8 cellular contexts compared by ENCODE assay signal in the genomic region with DNA sequence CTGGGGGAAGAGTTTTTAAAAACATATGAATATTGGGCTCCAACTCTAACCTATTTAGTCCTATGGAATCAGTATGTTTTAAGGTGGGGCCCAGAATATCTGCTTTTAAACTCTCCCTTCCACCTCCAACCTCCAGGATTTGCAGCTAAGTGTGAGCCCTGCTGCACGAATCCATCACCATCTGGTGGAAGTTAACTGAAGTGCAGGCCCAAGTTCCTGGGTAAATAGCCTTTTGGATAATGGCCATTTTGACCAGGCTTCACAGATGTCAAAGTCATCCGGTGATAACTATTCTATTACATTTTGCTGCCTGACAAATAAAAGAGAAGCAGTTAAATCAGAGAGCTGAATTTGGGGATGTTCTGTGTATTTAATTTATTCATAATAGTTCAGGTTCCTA. TPM values are rescaled to one million over a fixed set of nuclear protein-coding genes. Genes with fewer than 3 reads are reported as not detected.
DNase-seq lines count a peak whose midpoint lies in the region; ATAC-seq and TF ChIP-seq lines count a peak whose summit lies in the region.

No MANE protein-coding gene starts in this region.

- no peak overlapping the region for H2AFZ ChIP-seq in PC-3 (ENCODE audit: low read length)

- CTCF ChIA-PET in PC-3 (lab: Charles Lee), result interaction anchor here (0.5 to 0.6 kb wide), 2 partner anchors 373 to 822 kb away, joined by 4 to 6 read pairs; no protein-coding TSS in a partner anchor

- TF ChIP-seq EP300 in esophagus muscularis mucosa (IDR thresholded peaks at IDR 0.05), result no peak

- H3K4me1 ChIP-seq in cardiac muscle cell (ENCODE audit: low read depth) (no peaks in the 10 kb centered on the region), PC-3 (ENCODE audit: insufficient read depth, low read length) (no peaks in the 10 kb centered on the region), esophagus muscularis mucosa (no peaks in the 10 kb centered on the region), gastrocnemius medialis (no peaks in the 10 kb centered on the region)

- no TSS peak for BruUV-seq in PC-3 (replicated peaks; lab: Mats Ljungman, UMichigan)

- no peak overlapping the region for H3K4me2 ChIP-seq in PC-3 (ENCODE audit: low read length)

- no peaks in the 10 kb centered on the region for H4K20me1 ChIP-seq in PC-3 (ENCODE audit: low read length)

- H3K9ac ChIP-seq in PC-3 (ENCODE audit: low read length), result no peak overlapping the region

- ATAC-seq in PC-3 (peak; percentile 42), gastrocnemius medialis (no peak)

- WGBS in esophagus muscularis mucosa, result 9% methylated on average over 2 of the region's 2 CpGs

- no peaks in the 10 kb centered on the region for H3K79me2 ChIP-seq in PC-3 (ENCODE audit: low read length)

- H3K9me3 ChIP-seq in cardiac muscle cell (ENCODE audit: low read depth) (no peaks in the 10 kb centered on the region), PC-3 (ENCODE audit: low read length) (no peaks in the 10 kb centered on the region), esophagus muscularis mucosa (no peaks in the 10 kb centered on the region), gastrocnemius medialis (no peaks in the 10 kb centered on the region)

- intact Hi-C loops in cardiac septum (cut with DNase I), result loop anchor here (2.0 to 10.0 kb wide), 2 partner anchors 256 to 830 kb away; no protein-coding TSS in a partner anchor
- intact Hi-C loops in PC-3 (cut with micrococcal nuclease), result loop anchor here (5.0 kb wide), 1 partner anchor 827 kb away; no protein-coding TSS in a partner anchor
- intact Hi-C loops in esophagus muscularis mucosa (cut with DNase I), result no loop called here
- intact Hi-C loops in gastrocnemius medialis (cut with DNase I; ENCODE audit: low total_unique reads), result loop anchor here (10.0 kb wide), 1 partner anchor 420 kb away; no protein-coding TSS in a partner anchor

- H3F3A ChIP-seq in PC-3 (ENCODE audit: low read length, unreplicated experiment), result no peaks in the 10 kb centered on the region

- H3K27ac ChIP-seq in cardiac muscle cell (no peak overlapping the region), PC-3 (ENCODE audit: low read length) (no peak overlapping the region), esophagus muscularis mucosa (replicated peaks in 1 of 4) (no peak overlapping the region), gastrocnemius medialis (no peak overlapping the region)

- H3K9me2 ChIP-seq in PC-3 (replicated peaks; ENCODE audit: low read length), result no peaks in the 10 kb centered on the region

- TF ChIP-seq CTCF in cardiac muscle cell (IDR thresholded peaks at IDR 0.05; ENCODE audit: low read depth, low read length), result peak; percentile 55
- TF ChIP-seq CTCF in PC-3 (conservative IDR thresholded peaks at IDR 0.05; ENCODE audit: low read depth, low read length), result peak; percentile 69
- peak; percentile 50 to 81 (median 55) for TF ChIP-seq CTCF in esophagus muscularis mucosa (IDR thresholded peaks at IDR 0.05)
- TF ChIP-seq CTCF in gastrocnemius medialis (IDR thresholded peaks at IDR 0.05 in 4 of 5, conservative IDR thresholded peaks at IDR 0.05 in 1 of 5), result peak in 2 of 5 experiments; percentile 31 to 44

- H3K27me3 ChIP-seq in cardiac muscle cell (no peaks in the 10 kb centered on the region), H7 (ENCODE audit: control insufficient read depth, insufficient read depth, low read length) (no peaks in the 10 kb centered on the region), PC-3 (ENCODE audit: low read length) (peaks cover 12% of the 10 kb centered on the region), esophagus muscularis mucosa (no peaks in the 10 kb centered on the region), gastrocnemius medialis (no peaks in the 10 kb centered on the region)

- TF ChIP-seq POLR2A in esophagus muscularis mucosa (IDR thresholded peaks at IDR 0.05; ENCODE audit: low read depth), result no peak
- TF ChIP-seq POLR2A in gastrocnemius medialis (IDR thresholded peaks at IDR 0.05), result no peak

- H3K4me3 ChIP-seq in cardiac muscle cell (no peak overlapping the region), H7 (ENCODE audit: insufficient read depth, low read depth, low read length) (no peak overlapping the region), PC-3 (ENCODE audit: low read length) (no peak overlapping the region), esophagus muscularis mucosa (no peak overlapping the region), gastrocnemius medialis (no peak overlapping the region)

- DNase-seq in cardiac muscle cell (ENCODE audit: low read depth in 1 of 2, low spot score in 1 of 2) (peak; percentile 28 to 66), cardiac septum (ENCODE audit: low spot score) (no peak), H7 (peak; percentile 67), Kasumi-1 (lab: John Stamatoyannopoulos, UW) (peak; percentile 10 to 36), PC-3 (peak; percentile 64), esophagus muscularis mucosa (ENCODE audit: extremely low spot score) (peak; percentile 86), non-pigmented ciliary epithelial cell (ENCODE audit: low read depth) (peak; percentile 10), gastrocnemius medialis (no peak)

- POLR2A ChIA-PET in PC-3 (lab: Charles Lee; ENCODE audit: unreplicated experiment), result no interaction called here

- H3K36me3 ChIP-seq in cardiac muscle cell, result no peaks in the 10 kb centered on the region
- H3K36me3 ChIP-seq in H7 (replicated peaks; ENCODE audit: control insufficient read depth, insufficient read depth, low read length), result no peaks in the 10 kb centered on the region
- no peaks in the 10 kb centered on the region for H3K36me3 ChIP-seq in PC-3 (ENCODE audit: low read depth, low read length)
- no peaks in the 10 kb centered on the region for H3K36me3 ChIP-seq in esophagus muscularis mucosa
- H3K36me3 ChIP-seq in gastrocnemius medialis, result no peaks in the 10 kb centered on the region

- in situ Hi-C loops in gastrocnemius medialis (cut with MboI; ENCODE audit: low sequenced_read_pairs in 4 of 4), result no loop called here

RNA-seq across cellular contexts. Expression of gene RMST, which starts 58.1 kb away (rescaled TPM):
- 3.4 and 4.9 TPM in 2 replicates for total RNA-seq in cardiac muscle cell
- polyA plus RNA-seq in cardiac muscle cell, result 0.27 and 0.60 TPM in 2 replicates
- 3.3 TPM for total RNA-seq in cardiac septum
- 19.0 and 41.1 TPM in 2 replicates for total RNA-seq in H7 (2014; rRNA removed; shearing (Covaris generic))
- total RNA-seq in PC-3 (2014; rRNA removed), result not detected in 2 replicates
- total RNA-seq in esophagus muscularis mucosa, result 10 to 100 TPM in 1 of 4 donors, 1 to 10 TPM in 3; 4.8 to 24.9 (median 5.4) TPM
- 1 to 10 TPM in 1 of 4 donors, under 1 TPM in 1, not detected in 2; 0.36 to 1.1 TPM for total RNA-seq in gastrocnemius medialis

Comparison
In these comparisons a context has a peak if more than half of its experiments do, and no peak if none do; other contexts are left out.
1. DNase-seq: peak in cardiac muscle cell (2 of 2), H7 (single experiment), Kasumi-1 (2 of 2), PC-3 (single experiment), esophagus muscularis mucosa (single experiment) and non-pigmented ciliary epithelial cell (single experiment); none in cardiac septum (single experiment) and gastrocnemius medialis (0 of 2).